ENCODE assay signal across 27 cellular contexts in the genomic region with DNA sequence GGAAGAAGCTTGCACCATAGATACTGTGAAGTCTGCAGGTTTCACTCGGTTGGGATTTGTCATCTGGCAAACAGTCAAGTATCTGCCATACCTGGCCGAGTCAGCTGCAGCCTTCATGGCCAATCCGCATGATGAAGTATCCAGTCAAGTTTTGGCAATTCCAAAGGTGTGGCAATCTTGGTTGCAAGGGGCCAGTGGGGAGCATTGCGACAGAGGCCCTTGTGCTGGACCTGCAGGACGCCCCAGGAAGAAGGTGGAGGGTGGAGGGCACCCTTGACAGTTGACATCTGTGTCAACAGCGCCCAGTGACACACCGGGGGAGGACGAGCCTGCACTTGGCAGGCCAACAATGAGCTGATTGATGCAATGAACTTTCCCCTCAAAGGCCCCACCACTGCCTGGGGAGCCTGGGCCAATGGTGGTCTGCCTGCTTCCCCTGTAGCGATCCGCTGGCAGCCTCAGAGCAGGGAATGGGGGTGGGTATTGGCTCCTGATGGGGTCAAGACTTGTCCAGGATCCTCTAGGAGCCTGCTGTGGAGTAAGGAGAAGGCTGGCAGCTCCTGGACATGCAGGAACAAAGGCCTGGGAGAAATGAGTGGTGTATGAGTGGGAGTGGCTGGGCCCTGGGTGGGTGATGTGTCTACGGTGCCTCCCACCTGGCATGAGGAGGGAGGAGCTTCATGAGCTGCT.
DNase-seq lines count a peak whose midpoint lies in the region; ATAC-seq, FAIRE-seq and TF ChIP-seq lines count a peak whose summit lies in the region.
"Had no signal": no experiment of that assay in that cellular context is flagged by ENCODE, and none has a peak within 500 bp of the region (broad histone marks: within the 10 kb centered on the region; RNA-seq: fewer than 3 reads in every experiment).

No MANE protein-coding gene starts in this region.

- no peaks in the 10 kb centered on the region for H3K79me2 ChIP-seq in keratinocyte (ENCODE audit: control insufficient read depth, insufficient read depth, low read length)

- H3K27me3 ChIP-seq in Caco-2 (replicated peaks; ENCODE audit: control insufficient read depth, insufficient read depth, low read length) (no peaks in the 10 kb centered on the region), keratinocyte (ENCODE audit: control insufficient read depth, extremely low read depth, insufficient read depth, low read length) (peaks cover 3% of the 10 kb centered on the region), H7 (ENCODE audit: control insufficient read depth, insufficient read depth, low read length) (no peaks in the 10 kb centered on the region)
- H3K27me3 ChIP-seq: BLaER1 treated with 17β-estradiol and CSF1 and Interleukin-3, amounts not matched to agents 10 nM and 100 nM; uterus had no signal

- peaks cover 15% of the 10 kb centered on the region for H3K9me3 Mint-ChIP-seq in Caco-2 (ENCODE audit: unreplicated experiment)

- no peak overlapping the region for H3K4me2 ChIP-seq in keratinocyte (ENCODE audit: control insufficient read depth, extremely low read depth, insufficient read depth, low read depth, low read length)
- H3K4me2 ChIP-seq: BLaER1 treated with 17β-estradiol and CSF1 and Interleukin-3, amounts not matched to agents 10 nM and 100 nM had no signal

- peaks cover 43% of the 10 kb centered on the region for H3K4me1 ChIP-seq in Caco-2
- peaks cover 16% of the 10 kb centered on the region for H3K4me1 ChIP-seq in keratinocyte (ENCODE audit: control insufficient read depth, extremely low read depth, insufficient read depth, low read length)
- H3K4me1 ChIP-seq: uterus had no signal

- H3K4me3 Mint-ChIP-seq in Caco-2 (ENCODE audit: unreplicated experiment): no peak overlapping the region
- H3K4me3 Mint-ChIP-seq: activated CD4-positive, alpha-beta T cell treated with anti-CD3 and anti-CD28 coated beads, Interleukin-2, amount 10 ng/mL, durations not matched to agents 7 days and 5 days; activated CD8-positive, alpha-beta memory T cell treated with anti-CD3 and anti-CD28 coated beads, Interleukin-2, amount 10 ng/mL, durations not matched to agents 7 days and 5 days; activated naive CD4-positive, alpha-beta T cell treated with anti-CD3 and anti-CD28 coated beads, Interleukin-2, amount 50 U/mL, for 24 hours; activated T-cell treated with anti-CD3 and anti-CD28 coated beads, Interleukin-2, amount 50 U/mL, for 72 hours; stimulated activated naive B cell treated with anti-CD40 and anti-IgM and Interleukin-4, amounts not matched to agents 10 μg/mL and 1 μg/mL and 100 μg/mL, for 72 hours had no signal

- no TSS peak for BruUV-seq in Caco-2 (replicated peaks; lab: Mats Ljungman, UMichigan)

- POLR2A ChIA-PET in Caco-2 (lab: Charles Lee): no interaction called here

- no peaks in the 10 kb centered on the region for H3K36me3 ChIP-seq in Caco-2 (ENCODE audit: control insufficient read depth, insufficient read depth, low read length)
- no peaks in the 10 kb centered on the region for H3K36me3 ChIP-seq in keratinocyte (ENCODE audit: control insufficient read depth in 2 of 2, extremely low read depth in 1 of 2, insufficient read depth in 2 of 2, low read length in 2 of 2)
- H3K36me3 ChIP-seq in H7 (replicated peaks; ENCODE audit: control insufficient read depth, insufficient read depth, low read length): no peaks in the 10 kb centered on the region
- H3K36me3 ChIP-seq: BLaER1 treated with 17β-estradiol and CSF1 and Interleukin-3, amounts not matched to agents 10 nM and 100 nM; cardiac muscle cell; uterus had no signal

- H3K27ac ChIP-seq in keratinocyte (ENCODE audit: control insufficient read depth, insufficient read depth, low read length): peak overlapping the region; percentile 3
- H3K27ac ChIP-seq: BLaER1 treated with 17β-estradiol and CSF1 and Interleukin-3, amounts not matched to agents 10 nM and 100 nM; cardiac muscle cell; coronary artery; uterus; VCaP had no signal

- TF ChIP-seq CTCF in Caco-2 (IDR thresholded peaks at IDR 0.05; ENCODE audit: insufficient read depth in 1 of 2, low read depth in 1 of 2, low read length in 1 of 2, severe bottlenecking in 1 of 2, unreplicated experiment in 1 of 2) (no peak), keratinocyte (optimal IDR thresholded peaks at IDR 0.05 in 1 of 3, IDR thresholded peaks at IDR 0.05 in 1 of 3, conservative IDR thresholded peaks at IDR 0.05 in 1 of 3; ENCODE audit: extremely low read depth in 1 of 3, insufficient read depth in 2 of 3, low read length in 3 of 3) (no peak)

- no peaks in the 10 kb centered on the region for H3K27me3 Mint-ChIP-seq in Caco-2 (ENCODE audit: insufficient read depth, unreplicated experiment)

- ATAC-seq in GM18517 (IDR thresholded peaks at IDR 0.05; ENCODE audit: unreplicated experiment) (no peak), left lobe of liver (no peak)
- ATAC-seq: activated CD8-positive, alpha-beta memory T cell treated with anti-CD3 and anti-CD28 coated beads, Interleukin-2, amount 10 ng/mL, durations not matched to agents 7 days and 5 days; activated T-cell treated with anti-CD3 and anti-CD28 coated beads, Interleukin-2, amount 50 U/mL, for 72 hours; Right ventricle myocardium inferior; stimulated activated naive B cell treated with anti-CD40 and anti-IgM and Interleukin-4, amounts not matched to agents 10 μg/mL and 1 μg/mL and 100 μg/mL, for 72 hours had no signal

- H3K4me1 Mint-ChIP-seq in Caco-2 (ENCODE audit: low read depth, unreplicated experiment): peaks cover 48% of the 10 kb centered on the region
- H3K4me1 Mint-ChIP-seq: activated CD4-positive, alpha-beta T cell treated with anti-CD3 and anti-CD28 coated beads, Interleukin-2, amount 10 ng/mL, durations not matched to agents 7 days and 5 days; activated CD8-positive, alpha-beta memory T cell treated with anti-CD3 and anti-CD28 coated beads, Interleukin-2, amount 10 ng/mL, durations not matched to agents 7 days and 5 days; activated naive CD4-positive, alpha-beta T cell treated with anti-CD3 and anti-CD28 coated beads, Interleukin-2, amount 50 U/mL, for 24 hours; naive B cell; stimulated activated naive B cell treated with anti-CD40 and anti-IgM and Interleukin-4, amounts not matched to agents 10 μg/mL and 1 μg/mL and 100 μg/mL, for 72 hours had no signal

- H2AFZ ChIP-seq in keratinocyte (ENCODE audit: control insufficient read depth, low read length): no peak overlapping the region

- peak; percentile 46 for FAIRE-seq in keratinocyte (lab: Jason Lieb, UNC)
- FAIRE-seq: endometrium, GM12892 had no signal

- peaks cover 5% of the 10 kb centered on the region for H3K36me3 Mint-ChIP-seq in Caco-2 (ENCODE audit: insufficient read depth, unreplicated experiment)
- H3K36me3 Mint-ChIP-seq: activated CD8-positive, alpha-beta memory T cell treated with anti-CD3 and anti-CD28 coated beads, Interleukin-2, amount 10 ng/mL, durations not matched to agents 7 days and 5 days had no signal

- H3K9me3 ChIP-seq in Caco-2 (peaks cover 22% of the 10 kb centered on the region), keratinocyte (ENCODE audit: control insufficient read depth, low read depth, low read length) (no peaks in the 10 kb centered on the region)

- H3K9ac ChIP-seq in keratinocyte (ENCODE audit: control insufficient read depth, extremely low read depth, insufficient read depth, low read length): no peak overlapping the region
- H3K9ac ChIP-seq: BLaER1 treated with 17β-estradiol and CSF1 and Interleukin-3, amounts not matched to agents 10 nM and 100 nM had no signal

- H3K9me1 ChIP-seq in keratinocyte (ENCODE audit: control insufficient read depth, extremely low read depth, insufficient read depth, low read length): no peaks in the 10 kb centered on the region

- intact Hi-C loops in Caco-2 (cut with micrococcal nuclease; ENCODE audit: unreplicated experiment): no loop called here

- H3K4me3 ChIP-seq in Caco-2 (ENCODE audit: low read depth, low read length) (no peak overlapping the region), keratinocyte (ENCODE audit: control insufficient read depth in 2 of 3, extremely low read depth in 1 of 3, insufficient read depth in 2 of 3, low read depth in 1 of 3, low read length in 3 of 3) (no peak overlapping the region), H7 (ENCODE audit: insufficient read depth, low read depth, low read length) (no peak overlapping the region)
- H3K4me3 ChIP-seq: BLaER1 treated with 17β-estradiol and CSF1 and Interleukin-3, amounts not matched to agents 10 nM and 100 nM; cardiac muscle cell; coronary artery; uterus had no signal

- no peaks in the 10 kb centered on the region for H4K20me1 ChIP-seq in keratinocyte (ENCODE audit: control insufficient read depth, extremely low read depth, insufficient read depth, low read length)
- H4K20me1 ChIP-seq: BLaER1 treated with 17β-estradiol and CSF1 and Interleukin-3, amounts not matched to agents 10 nM and 100 nM had no signal

- CTCF ChIA-PET in Caco-2 (lab: Charles Lee): interaction anchor here (1.2 kb wide), 1 partner anchor 17 kb away, joined by 4 read pairs; no protein-coding TSS in a partner anchor

- dilution Hi-C loops in keratinocyte (cut with MboI; ENCODE audit: extremely low pct_ligation_motif_present, low sequenced_read_pairs): no loop called here

- DNase-seq in Caco-2 (peak in 1 of 2 experiments; percentile 26), HPDE6-E6E7 (ENCODE audit: extremely low spot score) (peak; percentile 75), SHP77 treated with DMSO at 0.1 percent for 48 hours (lab: John Stamatoyannopoulos, UW) (peak; percentile 77), keratinocyte (ENCODE audit: low read depth, low spot score) (no peak), H7 (no peak), left lobe of liver (ENCODE audit: low spot score) (no peak)
- DNase-seq in stimulated activated CD8-positive, alpha-beta memory T cell treated with anti-CD3 and anti-CD28 coated beads, Interleukin-4, amount 100 ng/mL, for 48 hours: no peak
- DNase-seq: activated CD4-positive, alpha-beta T cell treated with anti-CD3 and anti-CD28 coated beads, Interleukin-2, amount 10 ng/mL, durations not matched to agents 7 days and 5 days; activated CD8-positive, alpha-beta memory T cell treated with anti-CD3 and anti-CD28 coated beads, Interleukin-2, amount 10 ng/mL, durations not matched to agents 7 days and 5 days; activated T-cell treated with anti-CD3 and anti-CD28 coated beads, Interleukin-2, amount 50 U/mL, for 72 hours; head of caudate nucleus; MM.1S; naive B cell; NCI-H187; retina; stimulated activated CD4-positive, alpha-beta T cell treated with anti-CD3 and anti-CD28 coated beads, Interleukin-4, amount 100 ng/mL, for 1 hour; stimulated activated naive B cell treated with anti-CD40 and anti-IgM and Interleukin-4, amounts not matched to agents 10 μg/mL and 1 μg/mL and 100 μg/mL, for 72 hours; uterus had no signal

- H3K27ac Mint-ChIP-seq in Caco-2 (ENCODE audit: unreplicated experiment): peak overlapping the region; percentile 84
- H3K27ac Mint-ChIP-seq: activated CD4-positive, alpha-beta T cell treated with anti-CD3 and anti-CD28 coated beads, Interleukin-2, amount 10 ng/mL, durations not matched to agents 7 days and 5 days; activated CD8-positive, alpha-beta memory T cell treated with anti-CD3 and anti-CD28 coated beads, Interleukin-2, amount 10 ng/mL, durations not matched to agents 7 days and 5 days; activated naive CD4-positive, alpha-beta T cell treated with anti-CD3 and anti-CD28 coated beads, Interleukin-2, amount 50 U/mL, for 24 hours; activated T-cell treated with anti-CD3 and anti-CD28 coated beads, Interleukin-2, amount 50 U/mL, for 72 hours; stimulated activated naive B cell treated with anti-CD40 and anti-IgM and Interleukin-4, amounts not matched to agents 10 μg/mL and 1 μg/mL and 100 μg/mL, for 72 hours had no signal

Comparison
In these comparisons a context has a peak if more than half of its experiments do, and no peak if none do; other contexts are left out.
1. DNase-seq: peak in HPDE6-E6E7 (single experiment) and SHP77 treated with DMSO at 0.1 percent for 48 hours (single experiment); none in keratinocyte (single experiment), H7 (single experiment), stimulated activated CD8-positive, alpha-beta memory T cell treated with anti-CD3 and anti-CD28 coated beads, Interleukin-4, amount 100 ng/mL, for 48 hours (single experiment) and left lobe of liver (single experiment).